Comparison of ENCODE assay signal across 8 cellular contexts in genomic region chr15:49421991-49422390, GRCh38. TPM values are rescaled to one million over a fixed set of nuclear protein-coding genes. Genes with fewer than 3 reads are reported as not detected.
DNase-seq lines count a peak whose midpoint lies in the region; FAIRE-seq and TF ChIP-seq lines count a peak whose summit lies in the region.

No MANE protein-coding gene starts in this region.

- peak; percentile 60 for FAIRE-seq in endothelial cell of umbilical vein (lab: Jason Lieb, UNC)
- FAIRE-seq in frontal cortex (lab: Jason Lieb, UNC), result no peak

- DNase-seq in ACHN, result peak; percentile 50
- peak; percentile 22 for DNase-seq in NCI-H1092 treated with DMSO at 0.1 percent for 48 hours (lab: John Stamatoyannopoulos, UW)
- DNase-seq in endothelial cell of umbilical vein (ENCODE audit: low read depth, low spot score), result peak; percentile 65
- peak; percentile 24 for DNase-seq in transverse colon
- DNase-seq in frontal cortex (ENCODE audit: low spot score in 2 of 2), result no peak

- H3K4me1 ChIP-seq in endothelial cell of umbilical vein (ENCODE audit: control insufficient read depth, extremely low read depth, insufficient read depth, low read length) (peaks cover 2% of the 10 kb centered on the region), muscle layer of colon (ENCODE audit: insufficient read depth, low read length) (peaks cover 5% of the 10 kb centered on the region), transverse colon (peaks cover 0 to 2% (median 0%) of the 10 kb centered on the region in 4 donors)

- no TSS peak for BruUV-seq in endothelial cell of umbilical vein (replicated peaks; lab: Mats Ljungman, UMichigan)

- H3K9me3 ChIP-seq in endothelial cell of umbilical vein (replicated peaks; ENCODE audit: control insufficient read depth, insufficient read depth, low read length) (no peaks in the 10 kb centered on the region), muscle layer of colon (ENCODE audit: low read length) (no peaks in the 10 kb centered on the region), transverse colon (no peaks in the 10 kb centered on the region)

- intact Hi-C loops in endothelial cell of umbilical vein (cut with micrococcal nuclease), result loop anchor here (1.0 to 5.0 kb wide), 5 partner anchors 187 to 725 kb away; partner anchors contain the start of gene COPS2
- intact Hi-C loops in transverse colon (cut with DNase I; ENCODE audit: low total_unique reads), result loop anchor here (5.0 kb wide), 1 partner anchor 185 kb away; no protein-coding TSS in a partner anchor

- no peak overlapping the region for H2AFZ ChIP-seq in endothelial cell of umbilical vein (ENCODE audit: low read depth, low read length)

- POLR2A ChIA-PET in endothelial cell of umbilical vein (lab: Charles Lee), result no interaction called here

- TF ChIP-seq EP300 in transverse colon (IDR thresholded peaks at IDR 0.05; ENCODE audit: low read depth), result no peak

- H3K9ac ChIP-seq in endothelial cell of umbilical vein (replicated peaks; ENCODE audit: extremely low read depth, insufficient read depth, low read length), result no peak overlapping the region
- no peak overlapping the region for H3K9ac ChIP-seq in muscle layer of colon (ENCODE audit: low read length)

- peaks cover 0 to 3% of the 10 kb centered on the region in 2 experiments for H3K27me3 ChIP-seq in endothelial cell of umbilical vein (ENCODE audit: control insufficient read depth in 2 of 2, insufficient read depth in 2 of 2, low read length in 2 of 2)
- no peaks in the 10 kb centered on the region for H3K27me3 ChIP-seq in muscle layer of colon (ENCODE audit: control insufficient read depth in 1 of 2, insufficient read depth in 2 of 2, low read length in 2 of 2)
- no peaks in the 10 kb centered on the region for H3K27me3 ChIP-seq in transverse colon

- no peaks in the 10 kb centered on the region for H3K9me1 ChIP-seq in endothelial cell of umbilical vein (replicated peaks; ENCODE audit: control insufficient read depth, extremely low read depth, insufficient read depth, low read length)

- in situ Hi-C loops in ACHN (cut with HindIII; ENCODE audit: low pct_ligation_motif_present, low pct_unique_long_range_greater_than_20kb, low sequenced_read_pairs) (no loop called here), transverse colon (cut with MboI; ENCODE audit: low pct_ligation_motif_present in 1 of 4, low pct_unique_long_range_greater_than_20kb in 1 of 4, low sequenced_read_pairs in 3 of 4) (loop anchor here (10.0 to 25.0 kb wide), 5 partner anchors 177 to 715 kb away; no protein-coding TSS in a partner anchor)

- peak overlapping the region; percentile 47 for H3K4me2 ChIP-seq in endothelial cell of umbilical vein (ENCODE audit: insufficient read depth, low read length)

- no peak for TF ChIP-seq POLR2A in endothelial cell of umbilical vein (IDR thresholded peaks at IDR 0.05; ENCODE audit: low read depth, low read length)
- no peak for TF ChIP-seq POLR2A in transverse colon (IDR thresholded peaks at IDR 0.05)

- dilution Hi-C loops in endothelial cell of umbilical vein (cut with MboI; ENCODE audit: extremely low pct_ligation_motif_present, low sequenced_read_pairs), result no loop called here

- H3K79me2 ChIP-seq in endothelial cell of umbilical vein (ENCODE audit: control insufficient read depth, insufficient read depth, low read length), result no peaks in the 10 kb centered on the region

- 51 to 56% methylated on average over 9 of the region's 9 CpGs for WGBS in transverse colon (ENCODE audit: low coverage in 1 of 2), 2 donors

- peak; percentile 43; the same call in 1 of the 2 replicates for TF ChIP-seq CTCF in GM12874 (IDR thresholded peaks at IDR 0.05; ENCODE audit: insufficient read depth, low read depth, low read length)
- TF ChIP-seq CTCF in VCaP (conservative IDR thresholded peaks at IDR 0.05), result peak; percentile 79
- peak; percentile 58 to 78 for TF ChIP-seq CTCF in endothelial cell of umbilical vein (IDR thresholded peaks at IDR 0.05; ENCODE audit: extremely low read depth in 1 of 2, insufficient read depth in 1 of 2, low read depth in 1 of 2, low read length in 2 of 2)
- TF ChIP-seq CTCF in transverse colon (IDR thresholded peaks at IDR 0.05), result peak; percentile 73 to 96 (median 85)

- H4K20me1 ChIP-seq in endothelial cell of umbilical vein (replicated peaks; ENCODE audit: control insufficient read depth, extremely low read depth, insufficient read depth, low read length), result no peaks in the 10 kb centered on the region

- no peak overlapping the region for H3K27ac ChIP-seq in VCaP
- H3K27ac ChIP-seq in endothelial cell of umbilical vein (ENCODE audit: insufficient read depth, low read depth, low read length), result no peak overlapping the region
- H3K27ac ChIP-seq in muscle layer of colon (ENCODE audit: low read depth, low read length), result peak overlapping the region; percentile 77
- peak overlapping the region; percentile 71 to 80 (median 72) for H3K27ac ChIP-seq in transverse colon

- H3K36me3 ChIP-seq in endothelial cell of umbilical vein (ENCODE audit: control insufficient read depth in 2 of 2, extremely low read depth in 1 of 2, insufficient read depth in 2 of 2, low read length in 2 of 2), result no peaks in the 10 kb centered on the region
- no peaks in the 10 kb centered on the region for H3K36me3 ChIP-seq in muscle layer of colon (ENCODE audit: insufficient read depth, low read length)
- no peaks in the 10 kb centered on the region for H3K36me3 ChIP-seq in transverse colon

- CTCF ChIA-PET in endothelial cell of umbilical vein (lab: Charles Lee), result interaction anchor here (0.8 to 5.8 kb wide), 38 partner anchors 10 to 1064 kb away, joined by 3 to 282 read pairs (median 4); partner anchors contain the start of genes CEP152, EID1 and GALK2

- peak overlapping the region in 1 of 3 experiments; percentile 9 for H3K4me3 ChIP-seq in endothelial cell of umbilical vein (replicated peaks in 1 of 3; ENCODE audit: insufficient read depth in 1 of 3, low read depth in 1 of 3, low read length in 3 of 3)
- H3K4me3 ChIP-seq in muscle layer of colon (ENCODE audit: low read depth in 1 of 2, low read length in 2 of 2), result peak overlapping the region; percentile 67 to 71
- peak overlapping the region in 2 of 4 donors; percentile 3 to 43 for H3K4me3 ChIP-seq in transverse colon

TF ChIP-seq in endothelial cell of umbilical vein, 7 proteins besides CTCF, POLR2A, EP300 and RAD21:
- TF ChIP-seq POLR2AphosphoS5 (IDR thresholded peaks at IDR 0.05; ENCODE audit: insufficient read depth, low read depth, low read length) (no peak), MAX (IDR thresholded peaks at IDR 0.05; ENCODE audit: insufficient read depth, insufficient read length) (no peak), FOS (IDR thresholded peaks at IDR 0.05; ENCODE audit: borderline replicate concordance, insufficient read depth, low read length) (no peak), GATA2 (IDR thresholded peaks at IDR 0.05; ENCODE audit: insufficient read depth, insufficient read length, low read depth, low read length) (no peak), JUN (IDR thresholded peaks at IDR 0.05; ENCODE audit: borderline replicate concordance, insufficient read depth, insufficient read length, low read depth) (no peak), EZH2 (IDR thresholded peaks at IDR 0.05; ENCODE audit: borderline replicate concordance, low read depth, low read length, severe bottlenecking) (no peak), MYC (IDR thresholded peaks at IDR 0.05; ENCODE audit: low read depth, low read length) (no peak)
TF ChIP-seq in endothelial cell of umbilical vein: peak in this region for 0.

RNA-seq across cellular contexts. Expression of gene FGF7, which starts 1.1 kb away (rescaled TPM):
- total RNA-seq in endothelial cell of umbilical vein (not detected in 2 replicates), transverse colon (10 to 100 TPM; 11.2 to 18.6 (median 17.9) TPM), frontal cortex (0.41 TPM)
- polyA plus RNA-seq in endothelial cell of umbilical vein, result not detected in 2 replicates
- not detected in 2 replicates for polyA plus RNA-seq in endothelial cell of umbilical vein (2011; cell fraction: cytosol; rRNA removed)
- polyA plus RNA-seq in endothelial cell of umbilical vein (2011; cell fraction: nucleus; rRNA removed), result 0.11 TPM in 1 of 2 replicates, not detected in the other
- not detected in 2 replicates for polyA plus RNA-seq in endothelial cell of umbilical vein (2012)
- not detected in 2 replicates for polyA minus RNA-seq in endothelial cell of umbilical vein
- 8.6 TPM for polyA minus RNA-seq in endothelial cell of umbilical vein (2011; cell fraction: cytosol; rRNA and poly(A)+ RNA removed)
- 0.14 and 0.19 TPM in 2 replicates for polyA minus RNA-seq in endothelial cell of umbilical vein (2011; cell fraction: nucleus; rRNA and poly(A)+ RNA removed)

Comparison
In these comparisons a context has a peak if more than half of its experiments do, and no peak if none do; other contexts are left out.
1. DNase-seq: peak in ACHN (single experiment), NCI-H1092 treated with DMSO at 0.1 percent for 48 hours (single experiment), endothelial cell of umbilical vein (single experiment) and transverse colon (single experiment); none in frontal cortex (0 of 2).
2. H3K27ac ChIP-seq: peak in muscle layer of colon (single experiment) and transverse colon (4 of 4); none in VCaP (single experiment) and endothelial cell of umbilical vein (single experiment).
3. Peak in every context shown above with its lines, with median percentiles within 50 percentile points of each other: CTCF ChIP-seq.